ENCODE assay signal across 3 cellular contexts in the genomic region with DNA sequence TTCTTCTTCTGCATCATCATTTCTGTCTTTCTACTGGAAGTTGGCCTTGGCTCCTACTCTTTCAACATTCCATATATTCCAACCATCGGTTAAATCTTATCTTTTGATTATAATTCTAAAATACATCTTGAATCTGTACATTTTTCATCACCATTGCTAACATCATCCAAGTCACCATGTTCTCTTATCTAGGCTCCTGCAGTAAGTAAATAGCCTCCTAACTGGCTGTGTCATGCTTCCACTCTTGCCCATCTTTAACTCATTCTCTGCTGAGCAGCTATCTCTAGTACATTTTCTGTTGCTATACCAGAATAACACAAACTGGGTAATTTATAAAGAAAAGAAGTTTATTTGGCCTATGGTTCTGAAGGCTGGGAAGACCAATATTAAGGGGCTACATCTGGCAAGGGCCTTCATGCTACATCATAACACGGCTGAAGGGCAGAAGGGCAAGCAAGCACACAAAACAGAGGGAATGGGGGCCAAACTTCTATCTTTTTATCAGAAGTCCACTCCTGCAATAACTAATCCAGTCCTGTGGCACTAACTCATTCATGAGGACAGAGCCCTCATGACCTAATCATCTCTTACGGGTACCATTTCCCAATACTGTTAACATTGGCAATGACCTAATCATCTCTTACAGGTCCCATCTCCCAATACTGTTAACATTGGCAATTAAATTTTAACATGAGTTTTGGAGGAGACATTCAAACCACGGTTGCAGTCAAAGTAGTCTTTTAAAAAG.
TF ChIP-seq lines count a peak whose summit lies in the region.

No MANE protein-coding gene starts in this region.

TF ChIP-seq in liver, 16 proteins besides CTCF, POLR2A, EP300 and RAD21:
- TF ChIP-seq MAX (IDR thresholded peaks at IDR 0.05) (no peak), RXRA (IDR thresholded peaks at IDR 0.05) (peak in 1 of 2 donors; percentile 76), FOXA1 (IDR thresholded peaks at IDR 0.05) (no peak), TAF1 (conservative IDR thresholded peaks at IDR 0.05) (no peak), HNF4G (IDR thresholded peaks at IDR 0.05) (no peak), JUND (IDR thresholded peaks at IDR 0.05) (peak; percentile 32 to 75), GABPA (IDR thresholded peaks at IDR 0.05 in 1 of 2, conservative IDR thresholded peaks at IDR 0.05 in 1 of 2) (no peak), YY1 (IDR thresholded peaks at IDR 0.05) (peak; percentile 71), HNF4A (conservative IDR thresholded peaks at IDR 0.05) (peak; percentile 18 to 63), EGR1 (IDR thresholded peaks at IDR 0.05; ENCODE audit: low read depth in 2 of 2) (no peak), NR2F2 (IDR thresholded peaks at IDR 0.05) (no peak), FOXA2 (IDR thresholded peaks at IDR 0.05) (peak; percentile 6), SP1 (IDR thresholded peaks at IDR 0.05) (peak; percentile 47)
- TF ChIP-seq, protein P1, sequence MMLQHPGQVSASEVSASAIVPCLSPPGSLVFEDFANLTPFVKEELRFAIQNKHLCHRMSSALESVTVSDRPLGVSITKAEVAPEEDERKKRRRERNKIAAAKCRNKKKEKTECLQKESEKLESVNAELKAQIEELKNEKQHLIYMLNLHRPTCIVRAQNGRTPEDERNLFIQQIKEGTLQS (IDR thresholded peaks at IDR 0.05), result no peak
- TF ChIP-seq, protein P2, sequence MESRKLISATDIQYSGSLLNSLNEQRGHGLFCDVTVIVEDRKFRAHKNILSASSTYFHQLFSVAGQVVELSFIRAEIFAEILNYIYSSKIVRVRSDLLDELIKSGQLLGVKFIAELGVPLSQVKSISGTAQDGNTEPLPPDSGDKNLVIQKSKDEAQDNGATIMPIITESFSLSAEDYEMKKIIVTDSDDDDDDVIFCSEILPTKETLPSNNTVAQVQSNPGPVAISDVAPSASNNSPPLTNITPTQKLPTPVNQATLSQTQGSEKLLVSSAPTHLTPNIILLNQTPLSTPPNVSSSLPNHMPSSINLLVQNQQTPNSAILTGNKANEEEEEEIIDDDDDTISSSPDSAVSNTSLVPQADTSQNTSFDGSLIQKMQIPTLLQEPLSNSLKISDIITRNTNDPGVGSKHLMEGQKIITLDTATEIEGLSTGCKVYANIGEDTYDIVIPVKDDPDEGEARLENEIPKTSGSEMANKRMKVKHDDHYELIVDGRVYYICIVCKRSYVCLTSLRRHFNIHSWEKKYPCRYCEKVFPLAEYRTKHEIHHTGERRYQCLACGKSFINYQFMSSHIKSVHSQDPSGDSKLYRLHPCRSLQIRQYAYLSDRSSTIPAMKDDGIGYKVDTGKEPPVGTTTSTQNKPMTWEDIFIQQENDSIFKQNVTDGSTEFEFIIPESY (IDR thresholded peaks at IDR 0.05), result peak; percentile 42
- TF ChIP-seq, protein P3, sequence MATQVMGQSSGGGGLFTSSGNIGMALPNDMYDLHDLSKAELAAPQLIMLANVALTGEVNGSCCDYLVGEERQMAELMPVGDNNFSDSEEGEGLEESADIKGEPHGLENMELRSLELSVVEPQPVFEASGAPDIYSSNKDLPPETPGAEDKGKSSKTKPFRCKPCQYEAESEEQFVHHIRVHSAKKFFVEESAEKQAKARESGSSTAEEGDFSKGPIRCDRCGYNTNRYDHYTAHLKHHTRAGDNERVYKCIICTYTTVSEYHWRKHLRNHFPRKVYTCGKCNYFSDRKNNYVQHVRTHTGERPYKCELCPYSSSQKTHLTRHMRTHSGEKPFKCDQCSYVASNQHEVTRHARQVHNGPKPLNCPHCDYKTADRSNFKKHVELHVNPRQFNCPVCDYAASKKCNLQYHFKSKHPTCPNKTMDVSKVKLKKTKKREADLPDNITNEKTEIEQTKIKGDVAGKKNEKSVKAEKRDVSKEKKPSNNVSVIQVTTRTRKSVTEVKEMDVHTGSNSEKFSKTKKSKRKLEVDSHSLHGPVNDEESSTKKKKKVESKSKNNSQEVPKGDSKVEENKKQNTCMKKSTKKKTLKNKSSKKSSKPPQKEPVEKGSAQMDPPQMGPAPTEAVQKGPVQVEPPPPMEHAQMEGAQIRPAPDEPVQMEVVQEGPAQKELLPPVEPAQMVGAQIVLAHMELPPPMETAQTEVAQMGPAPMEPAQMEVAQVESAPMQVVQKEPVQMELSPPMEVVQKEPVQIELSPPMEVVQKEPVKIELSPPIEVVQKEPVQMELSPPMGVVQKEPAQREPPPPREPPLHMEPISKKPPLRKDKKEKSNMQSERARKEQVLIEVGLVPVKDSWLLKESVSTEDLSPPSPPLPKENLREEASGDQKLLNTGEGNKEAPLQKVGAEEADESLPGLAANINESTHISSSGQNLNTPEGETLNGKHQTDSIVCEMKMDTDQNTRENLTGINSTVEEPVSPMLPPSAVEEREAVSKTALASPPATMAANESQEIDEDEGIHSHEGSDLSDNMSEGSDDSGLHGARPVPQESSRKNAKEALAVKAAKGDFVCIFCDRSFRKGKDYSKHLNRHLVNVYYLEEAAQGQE (IDR thresholded peaks at IDR 0.05), result no peak

TF ChIP-seq in HepG2, 621 proteins besides CTCF, POLR2A, EP300 and RAD21:
- TF ChIP-seq UBTF (CRISPR knock-in tag; IDR thresholded peaks at IDR 0.05), result no peak
- TF ChIP-seq IKZF1 (IDR thresholded peaks at IDR 0.05), result no peak
- TF ChIP-seq MAZ (IDR thresholded peaks at IDR 0.05; ENCODE audit: borderline replicate concordance, low read depth, low read length), result no peak
- TF ChIP-seq MAZ (CRISPR knock-in tag; IDR thresholded peaks at IDR 0.05; ENCODE audit: low read depth), result no peak
- no peak for TF ChIP-seq SUZ12 (IDR thresholded peaks at IDR 0.05; ENCODE audit: low read depth, low read length)
- TF ChIP-seq ZNF235 (CRISPR knock-in tag; IDR thresholded peaks at IDR 0.05; ENCODE audit: borderline replicate concordance), result no peak
- TF ChIP-seq FOXK2 (IDR thresholded peaks at IDR 0.05), result no peak
- TF ChIP-seq ATM (IDR thresholded peaks at IDR 0.05; ENCODE audit: borderline replicate concordance), result no peak
- TF ChIP-seq SP1 (IDR thresholded peaks at IDR 0.05), result no peak
- no peak for TF ChIP-seq SP1 (CRISPR knock-in tag; IDR thresholded peaks at IDR 0.05)

TF ChIP-seq in K562, 482 proteins besides CTCF, POLR2A, EP300 and RAD21 (continues in another document):
- TF ChIP-seq CAMTA2 (CRISPR knock-in tag; conservative IDR thresholded peaks at IDR 0.05) (no peak), POLR2AphosphoS5 (IDR thresholded peaks at IDR 0.05; ENCODE audit: control insufficient read depth, insufficient read depth, low read depth, low read length) (no peak), SUPT5H (IDR thresholded peaks at IDR 0.05) (no peak), TCF7 (IDR thresholded peaks at IDR 0.05; ENCODE audit: borderline replicate concordance) (no peak), ZBTB7A (IDR thresholded peaks at IDR 0.05; ENCODE audit: borderline replicate concordance, control insufficient read depth, low read depth, low read length) (no peak), SMARCA4 (IDR thresholded peaks at IDR 0.05) (peak; percentile 63; the same call in 1 of the 2 replicates), ZSCAN29 (IDR thresholded peaks at IDR 0.05) (no peak), HMBOX1 (IDR thresholded peaks at IDR 0.05) (peak; percentile 80), ZNF785 (CRISPR knock-in tag; IDR thresholded peaks at IDR 0.05) (no peak), LCOR (CRISPR knock-in tag; IDR thresholded peaks at IDR 0.05) (no peak), MAFK (IDR thresholded peaks at IDR 0.05; ENCODE audit: low read length) (peak; percentile 56), TEAD2 (tag; IDR thresholded peaks at IDR 0.05) (no peak), MEIS2 (IDR thresholded peaks at IDR 0.05; ENCODE audit: partially characterized antibody) (no peak), RBM17 (IDR thresholded peaks at IDR 0.05; ENCODE audit: borderline replicate concordance, low read depth, low read length) (no peak), FOXM1 (IDR thresholded peaks at IDR 0.05; ENCODE audit: low read depth) (0 out of 2 replicates have a peak, but pooled peaks have one; percentile 19), FOXM1 (CRISPR knock-in tag; IDR thresholded peaks at IDR 0.05; ENCODE audit: low read depth) (no peak), TAF1 (IDR thresholded peaks at IDR 0.05; ENCODE audit: control insufficient read depth, extremely low read depth, insufficient read depth, low read length, severe bottlenecking) (no peak), RFX5 (IDR thresholded peaks at IDR 0.05; ENCODE audit: low read depth, low read length) (no peak), CCNT2 (IDR thresholded peaks at IDR 0.05; ENCODE audit: borderline replicate concordance, extremely low read depth, insufficient read length, low read depth, low read length) (no peak), JUND (IDR thresholded peaks at IDR 0.05; ENCODE audit: borderline replicate concordance, low read depth, low read length) (peak; percentile 45; the same call in 1 of the 2 replicates), JUND (tag; IDR thresholded peaks at IDR 0.05; ENCODE audit: borderline replicate concordance, low read depth, low read length) (peak; percentile 34; the same call in 1 of the 3 replicates), MYC (IDR thresholded peaks at IDR 0.05; ENCODE audit: low read depth, low read length) (no peak), MYC (CRISPR knock-in tag; IDR thresholded peaks at IDR 0.05; ENCODE audit: borderline replicate concordance, low read depth) (no peak), BHLHE40 (IDR thresholded peaks at IDR 0.05; ENCODE audit: low read length) (0 out of 2 replicates have a peak, but pooled peaks have one; percentile 13), ZFX (CRISPR knock-in tag; IDR thresholded peaks at IDR 0.05) (no peak), ESRRB (CRISPR knock-in tag; IDR thresholded peaks at IDR 0.05; ENCODE audit: borderline replicate concordance) (no peak), GTF2E2 (tag; IDR thresholded peaks at IDR 0.05) (no peak), ZNF134 (CRISPR knock-in tag; conservative IDR thresholded peaks at IDR 0.05) (no peak), PPARD (CRISPR knock-in tag; IDR thresholded peaks at IDR 0.05) (no peak), ADNP (tag; IDR thresholded peaks at IDR 0.05) (no peak), ZNF316 (IDR thresholded peaks at IDR 0.05) (peak; percentile 80), PHB (CRISPR knock-in tag; IDR thresholded peaks at IDR 0.05) (no peak), NR2C1 (IDR thresholded peaks at IDR 0.05) (no peak), NR2C1 (tag; IDR thresholded peaks at IDR 0.05) (0 out of 2 replicates have a peak, but pooled peaks have one; percentile 12), TEAD4 (IDR thresholded peaks at IDR 0.05; ENCODE audit: low read length) (peak; percentile 54), TEAD4 (CRISPR knock-in tag; IDR thresholded peaks at IDR 0.05; ENCODE audit: borderline replicate concordance) (no peak), NFIC (IDR thresholded peaks at IDR 0.05) (no peak), THAP7 (CRISPR knock-in tag; IDR thresholded peaks at IDR 0.05) (no peak), ARID1B (IDR thresholded peaks at IDR 0.05) (peak; percentile 80)
- TF ChIP-seq, protein P4, sequence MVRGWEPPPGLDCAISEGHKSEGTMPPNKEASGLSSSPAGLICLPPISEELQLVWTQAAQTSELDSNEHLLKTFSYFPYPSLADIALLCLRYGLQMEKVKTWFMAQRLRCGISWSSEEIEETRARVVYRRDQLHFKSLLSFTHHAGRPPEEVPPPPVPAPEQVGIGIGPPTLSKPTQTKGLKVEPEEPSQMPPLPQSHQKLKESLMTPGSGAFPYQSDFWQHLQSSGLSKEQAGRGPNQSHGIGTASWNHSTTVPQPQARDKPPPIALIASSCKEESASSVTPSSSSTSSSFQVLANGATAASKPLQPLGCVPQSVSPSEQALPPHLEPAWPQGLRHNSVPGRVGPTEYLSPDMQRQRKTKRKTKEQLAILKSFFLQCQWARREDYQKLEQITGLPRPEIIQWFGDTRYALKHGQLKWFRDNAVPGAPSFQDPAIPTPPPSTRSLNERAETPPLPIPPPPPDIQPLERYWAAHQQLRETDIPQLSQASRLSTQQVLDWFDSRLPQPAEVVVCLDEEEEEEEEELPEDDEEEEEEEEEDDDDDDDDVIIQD (CRISPR knock-in tag; IDR thresholded peaks at IDR 0.05), result no peak
- TF ChIP-seq, protein P1 (IDR thresholded peaks at IDR 0.05), result peak; percentile 17; the same call in 1 of the 2 replicates
- TF ChIP-seq, protein P1 (CRISPR knock-in tag; conservative IDR thresholded peaks at IDR 0.05), result no peak
